ENCODE assay signal across 20 cellular contexts in the genomic region with DNA sequence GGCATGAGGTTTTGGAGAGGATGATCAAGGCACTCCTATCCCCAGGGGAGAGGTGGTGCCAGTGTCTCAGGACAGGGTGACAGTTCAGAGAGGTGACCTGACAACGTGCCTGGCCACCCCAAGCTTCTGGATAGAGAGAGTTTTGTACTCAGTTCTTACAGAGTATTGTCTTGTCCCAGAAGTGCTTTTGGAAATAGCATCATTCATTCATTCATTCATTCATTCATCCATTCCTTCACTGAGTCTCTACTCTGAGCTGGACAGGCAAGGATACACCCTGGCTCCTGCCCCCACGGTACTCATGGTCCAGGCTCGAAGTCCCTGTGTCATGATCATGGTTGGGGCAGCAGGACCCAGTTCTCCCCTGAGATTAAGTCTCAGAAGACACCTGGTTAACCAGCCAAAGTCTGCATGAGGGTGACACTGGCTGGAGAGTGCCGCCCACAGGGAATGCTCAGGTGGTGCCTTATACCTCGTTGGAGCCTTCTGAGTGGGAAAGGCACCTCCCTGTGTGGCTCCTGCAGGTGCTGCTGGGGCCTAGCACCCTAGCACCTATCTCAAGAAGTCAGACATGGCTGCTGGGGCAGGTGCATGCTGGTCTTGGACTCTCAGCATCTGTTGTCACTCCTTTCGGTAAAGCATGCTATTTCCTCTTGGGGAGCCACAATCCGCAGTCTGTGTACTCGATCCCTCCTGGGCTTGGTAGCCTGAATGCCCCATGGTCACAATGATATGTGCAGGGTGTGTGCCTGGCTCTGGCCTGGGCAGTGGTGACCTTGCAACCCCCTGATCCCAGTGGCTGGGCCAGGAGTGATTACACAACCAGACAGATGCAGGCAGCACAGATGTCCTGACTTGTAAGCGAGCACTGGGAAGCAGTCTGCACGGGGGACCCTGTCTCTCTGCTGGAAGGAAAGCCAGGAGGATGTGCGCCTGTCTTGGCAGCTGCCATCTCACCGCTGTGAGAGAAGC. TPM values are rescaled to one million over a fixed set of nuclear protein-coding genes. Genes with fewer than 3 reads are reported as not detected.
DNase-seq lines count a peak whose midpoint lies in the region; ATAC-seq, FAIRE-seq and TF ChIP-seq lines count a peak whose summit lies in the region.
"Had no signal": no experiment of that assay in that cellular context is flagged by ENCODE, and none has a peak within 500 bp of the region (broad histone marks: within the 10 kb centered on the region; RNA-seq: fewer than 3 reads in every experiment).

No MANE protein-coding gene starts in this region.

- in situ Hi-C loops in GM13976 (cut with MboI; ENCODE audit: low sequenced_read_pairs, unreplicated experiment) (loop anchor here (10.0 kb wide), 1 partner anchor 178 kb away; no protein-coding TSS in a partner anchor), K562 (cut with MboI) (loop anchor here (5.0 kb wide), 1 partner anchor 180 kb away; no protein-coding TSS in a partner anchor)

- 69% methylated on average over 12 of the region's 12 CpGs for WGBS in A549 (ENCODE audit: missing lambda C conversion rate)
- 0% methylated on average over 10 of the region's 12 CpGs for WGBS in K562 (ENCODE audit: insufficient coverage, low coverage, missing lambda C conversion rate)

- H3K9me3 ChIP-seq in A549 (no peaks in the 10 kb centered on the region), K562 (replicated peaks; ENCODE audit: control insufficient read depth, insufficient read depth, low read depth, low read length) (no peaks in the 10 kb centered on the region)
- H3K9me3 ChIP-seq: gastrocnemius medialis, thyroid gland had no signal

- no peak for TF ChIP-seq EP300 in A549 (IDR thresholded peaks at IDR 0.05)
- no peak for TF ChIP-seq EP300 in K562 (IDR thresholded peaks at IDR 0.05; ENCODE audit: low read length)

- no peaks in the 10 kb centered on the region for H3K36me3 ChIP-seq in K562 (ENCODE audit: control insufficient read depth, insufficient read depth, low read length)
- H3K36me3 ChIP-seq: gastrocnemius medialis, thyroid gland had no signal

- no TSS peak for BruUV-seq in K562 (replicated peaks; lab: Mats Ljungman, UMichigan)

- intact Hi-C loops in K562 (cut with micrococcal nuclease), result no loop called here

- FAIRE-seq in A549 (lab: Jason Lieb, UNC) (no peak), K562 (lab: Jason Lieb, UNC) (no peak)

- H3K79me2 ChIP-seq in K562 (ENCODE audit: control insufficient read depth, insufficient read depth, low read length), result no peaks in the 10 kb centered on the region

- H2AFZ ChIP-seq in K562 (ENCODE audit: low read depth, low read length), result no peak overlapping the region

- TF ChIP-seq POLR2A in A549 (IDR thresholded peaks at IDR 0.05; ENCODE audit: low read length) (no peak), K562 (conservative IDR thresholded peaks at IDR 0.05) (no peak), GM18505 (IDR thresholded peaks at IDR 0.05; ENCODE audit: borderline replicate concordance, extremely low read depth, insufficient read depth, insufficient read length) (no peak)

- DNase-seq in A549 (ENCODE audit: low read depth in 1 of 2, low spot score in 1 of 2) (no peak), GM13976 (ENCODE audit: low spot score) (peak; percentile 11), K562 (ENCODE audit: extremely low read depth in 1 of 4, low spot score in 3 of 4) (no peak), myocyte (ENCODE audit: low read depth) (peak; percentile 53)
- no peak for DNase-seq in activated CD4-positive, alpha-beta T cell treated with anti-CD3 and anti-CD28 coated beads, Interleukin-2, amount 50 U/mL, for 48 hours
- DNase-seq: activated B cell treated with CpG ODN at 0.5 μM for 24 hours; activated CD4-positive, alpha-beta memory T cell treated with anti-CD3 and anti-CD28 coated beads, Interleukin-2, amount 10 ng/mL, durations not matched to agents 7 days and 5 days; activated naive CD4-positive, alpha-beta T cell treated with anti-CD3 and anti-CD28 coated beads, Interleukin-2, amount 10 ng/mL, durations not matched to agents 7 days and 5 days; CD8-positive, alpha-beta T cell; effector CD4-positive, alpha-beta T cell; gastrocnemius medialis; naive thymus-derived CD8-positive, alpha-beta T cell; NCI-H1436; stimulated activated CD4-positive, alpha-beta T cell treated with anti-CD3 and anti-CD28 coated beads, Interleukin-2, amount 100 ng/mL, for 24 hours; stimulated activated naive CD4-positive, alpha-beta T cell; thyroid gland had no signal

- TF ChIP-seq RAD21 in A549 (conservative IDR thresholded peaks at IDR 0.05 in 1 of 2, IDR thresholded peaks at IDR 0.05 in 1 of 2) (no peak), K562 (CRISPR knock-in tag; conservative IDR thresholded peaks at IDR 0.05 in 1 of 2, IDR thresholded peaks at IDR 0.05 in 1 of 2) (no peak)

- peaks cover 68% of the 10 kb centered on the region for H3K4me1 ChIP-seq in A549
- H3K4me1 ChIP-seq in K562 (replicated peaks in 1 of 2; ENCODE audit: control insufficient read depth in 2 of 2, insufficient read depth in 2 of 2, low read length in 2 of 2), result peaks cover 0 to 3% of the 10 kb centered on the region in 2 experiments; a peak in 1 of 5 replicates
- H3K4me1 ChIP-seq: gastrocnemius medialis had no signal

- no peak overlapping the region for H3K9ac ChIP-seq in K562 (ENCODE audit: insufficient read depth in 1 of 2, low read depth in 2 of 2, low read length in 2 of 2)

- no peaks in the 10 kb centered on the region for H3K9me1 ChIP-seq in K562 (ENCODE audit: control insufficient read depth, insufficient read depth, low read length)

- ATAC-seq in A549 (no peak), K562 (no peak), GM21737 (IDR thresholded peaks at IDR 0.05; ENCODE audit: unreplicated experiment) (no peak), GM18505 (IDR thresholded peaks at IDR 0.05; ENCODE audit: unreplicated experiment) (no peak), HG02870 (IDR thresholded peaks at IDR 0.05; ENCODE audit: unreplicated experiment) (no peak)
- ATAC-seq: CD8-positive, alpha-beta T cell; gastrocnemius medialis; HCT116; naive thymus-derived CD8-positive, alpha-beta T cell had no signal

- POLR2A ChIA-PET in A549 (lab: Yijun Ruan, JAX), result no interaction called here
- POLR2A ChIA-PET in K562 (lab: Yijun Ruan, JAX), result interaction anchor here (0.6 kb wide), 1 partner anchor 547 kb away, joined by 3 read pairs; no protein-coding TSS in a partner anchor

- H3K4me2 ChIP-seq in A549 (peak overlapping the region; percentile 74), K562 (ENCODE audit: insufficient read depth, low read length) (no peak overlapping the region)

- H3K4me3 ChIP-seq in A549 (no peak overlapping the region), K562 (no peak overlapping the region)
- H3K4me3 ChIP-seq: gastrocnemius medialis, thyroid gland had no signal

- H3K27ac ChIP-seq in A549, result peak overlapping the region; percentile 76 to 90; a peak in 5 of 6 replicates
- H3K27ac ChIP-seq in K562 (ENCODE audit: extremely low read depth, low read depth, low read length), result no peak overlapping the region
- H3K27ac ChIP-seq: gastrocnemius medialis, thyroid gland had no signal

- CTCF ChIA-PET in A549 (lab: Yijun Ruan, JAX) (interaction anchor here (1.5 to 16.8 kb wide), 11 partner anchors 10 to 535 kb away, joined by 3 to 486 read pairs (median 17); a partner anchor contains a TSS), K562 (lab: Yijun Ruan, JAX; ENCODE audit: low intra/inter-chr PET ratio) (no interaction called here)

- H4K20me1 ChIP-seq in K562 (replicated peaks; ENCODE audit: control insufficient read depth, insufficient read depth, low read length), result no peaks in the 10 kb centered on the region

- TF ChIP-seq CTCF in A549 (IDR thresholded peaks at IDR 0.05) (no peak), GM13976 (IDR thresholded peaks at IDR 0.05; ENCODE audit: borderline replicate concordance, control extremely low read depth, extremely low read depth, insufficient read depth, missing control alignments) (no peak), K562 (IDR thresholded peaks at IDR 0.05 in 2 of 3, conservative IDR thresholded peaks at IDR 0.05 in 1 of 3; ENCODE audit: insufficient read depth in 2 of 3, low read depth in 1 of 3, low read length in 3 of 3) (no peak)

- peaks cover 0 to 11% of the 10 kb centered on the region in 2 experiments; a peak in 1 of 5 replicates for H3K27me3 ChIP-seq in K562 (ENCODE audit: control insufficient read depth in 2 of 2, insufficient read depth in 2 of 2, low read length in 2 of 2)
- H3K27me3 ChIP-seq: gastrocnemius medialis, thyroid gland had no signal

TF ChIP-seq in A549, 52 proteins besides CTCF, POLR2A, EP300 and RAD21 (continues in another document):
- no peak for TF ChIP-seq KDM1A (IDR thresholded peaks at IDR 0.05; ENCODE audit: low read depth)
- TF ChIP-seq TFCP2L1 (CRISPR knock-in tag; IDR thresholded peaks at IDR 0.05), result no peak
- no peak for TF ChIP-seq ZSCAN20 (CRISPR knock-in tag; IDR thresholded peaks at IDR 0.05)

TF ChIP-seq in K562, 482 proteins besides CTCF, POLR2A, EP300 and RAD21 (continues in another document):
- TF ChIP-seq ZNF24 (IDR thresholded peaks at IDR 0.05) (peak; percentile 62; the same call in 1 of the 2 replicates), HDAC1 (IDR thresholded peaks at IDR 0.05) (no peak), MTF1 (CRISPR knock-in tag; IDR thresholded peaks at IDR 0.05; ENCODE audit: borderline replicate concordance) (no peak)

RNA-seq across cellular contexts. Expression of a gene that starts 57.8 kb away (rescaled TPM):
- polyA plus RNA-seq in A549 (2011; rRNA removed) (4.6 and 5.4 TPM in 2 replicates), A549 (2017; fragmentation: RNase III; extraction: RNeasy Plus Mini Kit Qiagen cat#74134 plus additional on column Dnase treatment) (5.7 to 11.7 TPM (median 8.5 TPM) in 3 replicates), K562 (2011; rRNA removed) (not detected in 2 replicates), K562 (2014; fragmentation: Illumina TruSeq; extraction: Trizol) (not detected in 2 replicates), K562 (2014; fragmentation: Nextera tagmentation; extraction: Ambion mirVana) (not detected), K562 (2014; rRNA removed) (0.04 TPM in 1 of 2 replicates, not detected in the other)
- polyA plus RNA-seq in A549 (2012; cell fraction: cytosol; rRNA removed), result 1.5 and 2.6 TPM in 2 replicates
- 1.8 and 3.0 TPM in 2 replicates for polyA plus RNA-seq in A549 (2012; cell fraction: nucleus; rRNA removed)
- 3.1 and 3.9 TPM in 2 replicates for polyA minus RNA-seq in A549 (2011; rRNA and poly(A)+ RNA removed)
- total RNA-seq in K562 (2011; cell fraction: chromatin; rRNA removed; ENCODE audit: low replicate concordance), result 0.05 TPM in 1 of 2 replicates, not detected in the other
- total RNA-seq in K562 (2011; cell fraction: nucleolus; rRNA removed), result not detected in 2 replicates
- total RNA-seq in K562 (2011; cell fraction: nucleoplasm; rRNA removed), result not detected in 2 replicates
- total RNA-seq in K562 (2014; rRNA removed) (not detected in 2 replicates), K562 (2014; rRNA removed; fragmentation: Illumina TruSeq; extraction: Trizol) (not detected in 2 replicates), K562 (2015; rRNA removed; fragmentation: Illumina TruSeq; extraction: Trizol) (not detected in 2 replicates), K562 (2021) (0.04 TPM in 1 of 2 replicates, not detected in the other), myocyte (30.2 and 35.7 TPM in 2 replicates)
- polyA plus RNA-seq in K562 (2011; cell fraction: cytosol; rRNA removed), result not detected in 2 replicates
- polyA plus RNA-seq in K562 (2011; cell fraction: nucleus; rRNA removed), result not detected in 2 replicates
- polyA plus RNA-seq in K562 (2012), result not detected in 2 replicates
- not detected in 2 replicates for polyA minus RNA-seq in K562 (2011; rRNA and poly(A)+ RNA removed)
- not detected in 2 replicates for polyA minus RNA-seq in K562 (2011; cell fraction: cytosol; rRNA and poly(A)+ RNA removed)
- not detected in 2 replicates for polyA minus RNA-seq in K562 (2011; cell fraction: nucleus; rRNA and poly(A)+ RNA removed)
- polyA plus RNA-seq in myocyte (2012), result 41.7 TPM

Comparison
In these comparisons a context has a peak if more than half of its experiments do, and no peak if none do; other contexts are left out.
1. DNase-seq: peak in GM13976 (single experiment) and myocyte (single experiment); none in A549 (0 of 2), K562 (0 of 4) and activated CD4-positive, alpha-beta T cell treated with anti-CD3 and anti-CD28 coated beads, Interleukin-2, amount 50 U/mL, for 48 hours (0 of 2).
2. RNA of a gene that starts 57.8 kb away (total RNA-seq): 30.2 to 35.7 TPM in myocyte; 0.04 to 0.05 TPM in K562; every median in the first group is over 10 times any median in the second.